Comparison of ENCODE assay signal across 28 cellular contexts in the genomic region with DNA sequence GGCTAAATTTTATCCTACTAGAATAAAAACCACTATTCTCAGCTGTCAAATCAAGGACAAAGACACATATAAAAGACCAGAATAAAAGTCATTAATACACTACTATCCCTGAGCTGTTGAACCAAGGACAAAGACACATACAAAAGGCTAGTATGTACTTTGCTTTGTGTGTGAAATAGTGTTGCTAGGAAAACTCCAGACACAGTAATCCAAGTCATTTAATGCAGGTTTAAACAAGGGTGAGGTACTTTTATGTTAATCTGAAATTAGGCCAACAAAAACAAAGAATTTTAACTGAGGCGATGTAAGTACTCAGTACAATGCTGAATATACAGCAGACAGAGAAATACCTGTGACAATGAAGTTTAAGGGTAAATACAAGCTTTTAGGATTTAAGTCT. TPM values are rescaled to one million over a fixed set of nuclear protein-coding genes. Genes with fewer than 3 reads are reported as not detected.
DNase-seq lines count a peak whose midpoint lies in the region; ATAC-seq, FAIRE-seq and TF ChIP-seq lines count a peak whose summit lies in the region.
"Had no signal": no experiment of that assay in that cellular context is flagged by ENCODE, and none has a peak within 500 bp of the region (broad histone marks: within the 10 kb centered on the region; RNA-seq: fewer than 3 reads in every experiment).

No MANE protein-coding gene starts in this region.

- H3K27me3 ChIP-seq in CD8-positive, alpha-beta T cell (ENCODE audit: insufficient read depth, low read length) = no peaks in the 10 kb centered on the region
- H3K27me3 ChIP-seq: adrenal gland, cardiac muscle cell, foreskin keratinocyte, hepatocyte, tibial artery had no signal

- no peak overlapping the region for H3K4me3 Mint-ChIP-seq in CD8-positive, alpha-beta T cell
- H3K4me3 Mint-ChIP-seq: activated CD8-positive, alpha-beta T cell treated with anti-CD3 and anti-CD28 coated beads, Interleukin-2, amount 10 ng/mL, durations not matched to agents 7 days and 5 days; dendritic cell treated with granulocyte-macrophage colony-stimulating factor and Interleukin-4, amounts not matched to agents 40 ng/mL and 50 ng/mL, for 4 days; stimulated activated naive CD8-positive, alpha-beta T cell treated with anti-CD3 and anti-CD28 coated beads, Interleukin-15, Interleukin-2, amounts not matched to agents 100 ng/mL and 50 ng/mL, for 24 hours; T-cell had no signal

- no peaks in the 10 kb centered on the region for H3K36me3 ChIP-seq in HEK293 (ENCODE audit: control insufficient read depth in 2 of 2, insufficient read depth in 1 of 2, low read length in 2 of 2)
- no peaks in the 10 kb centered on the region for H3K36me3 ChIP-seq in mucosa of descending colon (ENCODE audit: low read depth)
- H3K36me3 ChIP-seq in CD8-positive, alpha-beta T cell (ENCODE audit: insufficient read depth, low read length) = no peaks in the 10 kb centered on the region
- H3K36me3 ChIP-seq: adrenal gland, cardiac muscle cell, tibial artery had no signal

- no peak overlapping the region for H3K4me3 ChIP-seq in HEK293 (ENCODE audit: low read depth, low read length)
- H3K4me3 ChIP-seq in mucosa of descending colon = no peak overlapping the region
- no peak overlapping the region for H3K4me3 ChIP-seq in CD8-positive, alpha-beta T cell (ENCODE audit: low read depth, low read length)
- H3K4me3 ChIP-seq: adrenal gland, cardiac muscle cell, GM12878, hepatocyte, lung, tibial artery had no signal

- H3K27me3 Mint-ChIP-seq in CD8-positive, alpha-beta T cell (ENCODE audit: low read depth) = no peaks in the 10 kb centered on the region
- H3K27me3 Mint-ChIP-seq: CD4-positive, CD25-positive, alpha-beta regulatory T cell; dendritic cell treated with granulocyte-macrophage colony-stimulating factor and Interleukin-4, amounts not matched to agents 40 ng/mL and 50 ng/mL, for 4 days; stimulated activated naive CD8-positive, alpha-beta T cell treated with anti-CD3 and anti-CD28 coated beads, Interleukin-15, Interleukin-2, amounts not matched to agents 100 ng/mL and 50 ng/mL, for 24 hours; T-cell had no signal

- no peak overlapping the region for H3K27ac ChIP-seq in HEK293 (ENCODE audit: extremely low read depth, low read depth, low read length)
- H3K27ac ChIP-seq in epithelial cell of prostate = peak overlapping the region; percentile 80
- no peak overlapping the region for H3K27ac ChIP-seq in CD8-positive, alpha-beta T cell (ENCODE audit: low read depth, low read length)
- H3K27ac ChIP-seq: adrenal gland, cardiac muscle cell, foreskin keratinocyte, hepatocyte, tibial artery had no signal

- intact Hi-C loops in mucosa of descending colon (cut with DNase I, micrococcal nuclease) = no loop called here
- intact Hi-C loops in CD8-positive, alpha-beta T cell (cut with DNase I, micrococcal nuclease) = no loop called here

- ATAC-seq in mucosa of descending colon = peak; percentile 60
- no peak for ATAC-seq in CD8-positive, alpha-beta T cell
- ATAC-seq: activated CD8-positive, alpha-beta T cell treated with anti-CD3 and anti-CD28 coated beads, Interleukin-2, amount 10 ng/mL, durations not matched to agents 7 days and 5 days; foreskin keratinocyte; GM12878; T-cell had no signal

- H3K9me3 Mint-ChIP-seq in CD8-positive, alpha-beta T cell = no peaks in the 10 kb centered on the region
- H3K9me3 Mint-ChIP-seq: CD4-positive, CD25-positive, alpha-beta regulatory T cell; dendritic cell treated with granulocyte-macrophage colony-stimulating factor and Interleukin-4, amounts not matched to agents 40 ng/mL and 50 ng/mL, for 4 days; stimulated activated naive CD8-positive, alpha-beta T cell treated with anti-CD3 and anti-CD28 coated beads, Interleukin-15, Interleukin-2, amounts not matched to agents 100 ng/mL and 50 ng/mL, for 24 hours; T-cell had no signal

- FAIRE-seq in frontal cortex (lab: Jason Lieb, UNC) = no peak
- FAIRE-seq: GM12878, TTC549 had no signal

- H3K27ac Mint-ChIP-seq in CD8-positive, alpha-beta T cell = no peak overlapping the region
- H3K27ac Mint-ChIP-seq: activated CD8-positive, alpha-beta T cell treated with anti-CD3 and anti-CD28 coated beads, Interleukin-2, amount 10 ng/mL, durations not matched to agents 7 days and 5 days; CD4-positive, CD25-positive, alpha-beta regulatory T cell; dendritic cell treated with granulocyte-macrophage colony-stimulating factor and Interleukin-4, amounts not matched to agents 40 ng/mL and 50 ng/mL, for 4 days; stimulated activated naive CD8-positive, alpha-beta T cell treated with anti-CD3 and anti-CD28 coated beads, Interleukin-15, Interleukin-2, amounts not matched to agents 100 ng/mL and 50 ng/mL, for 24 hours; T-cell had no signal

- H3K4me1 Mint-ChIP-seq in CD8-positive, alpha-beta T cell (ENCODE audit: low read depth) = peaks cover 23% of the 10 kb centered on the region

- DNase-seq in NCI-H774 (lab: John Stamatoyannopoulos, UW) = peak; percentile 69
- no peak for DNase-seq in epithelial cell of prostate (ENCODE audit: low read depth, low spot score)
- no peak for DNase-seq in mucosa of descending colon
- no peak for DNase-seq in activated effector memory CD4-positive, alpha-beta T cell treated with anti-CD3 and anti-CD28 coated beads, Interleukin-2, amount 50 U/mL, for 16 hours
- DNase-seq in NK-92 (lab: John Stamatoyannopoulos, UW; ENCODE audit: unreplicated experiment) = no peak
- DNase-seq in frontal cortex (ENCODE audit: low spot score in 2 of 2) = no peak
- no peak for DNase-seq in CD8-positive, alpha-beta T cell
- DNase-seq: activated CD4-positive, alpha-beta T cell treated with anti-CD3 and anti-CD28 coated beads for 1 hour; activated CD8-positive, alpha-beta T cell treated with anti-CD3 and anti-CD28 coated beads, Interleukin-2, amount 10 ng/mL, durations not matched to agents 7 days and 5 days; adrenal gland; CD4-positive, CD25-positive, alpha-beta regulatory T cell; foreskin keratinocyte; NCI-H1436 treated with DMSO at 0.1 percent for 48 hours; NCI-H2171 treated with DMSO at 0.1 percent for 48 hours; NCI-H526; occipital lobe; SIG-M5; stimulated activated CD4-positive, alpha-beta T cell treated with anti-CD3 and anti-CD28 coated beads, Interleukin-4, amount 100 ng/mL, for 24 hours; T-cell; tibial artery had no signal

- CTCF ChIA-PET in HEK293 (lab: Yijun Ruan, JAX) = interaction anchor here (0.7 to 5.3 kb wide), 7 partner anchors 11 to 209 kb away, joined by 3 to 25 read pairs (median 4); a partner anchor contains a TSS
- CTCF ChIA-PET in CD8-positive, alpha-beta T cell (lab: Charles Lee) = interaction anchor here (0.6 kb wide), 1 partner anchor 354 kb away, joined by 3 read pairs; no protein-coding TSS in a partner anchor

- TF ChIP-seq CTCF in HEK293 (tag by site-specific recombination; IDR thresholded peaks at IDR 0.05) = no peak
- no peak for TF ChIP-seq CTCF in mucosa of descending colon (IDR thresholded peaks at IDR 0.05)
- no peak for TF ChIP-seq CTCF in CD8-positive, alpha-beta T cell (IDR thresholded peaks at IDR 0.05)

- H3K9me3 ChIP-seq in HEK293 (ENCODE audit: control insufficient read depth, insufficient read depth, low read depth, low read length) (no peaks in the 10 kb centered on the region), mucosa of descending colon (no peaks in the 10 kb centered on the region)
- no peaks in the 10 kb centered on the region for H3K9me3 ChIP-seq in CD8-positive, alpha-beta T cell (ENCODE audit: low read length)
- H3K9me3 ChIP-seq: adrenal gland, tibial artery had no signal

- H3K36me3 Mint-ChIP-seq in CD8-positive, alpha-beta T cell = no peaks in the 10 kb centered on the region
- H3K36me3 Mint-ChIP-seq: CD4-positive, CD25-positive, alpha-beta regulatory T cell had no signal

- H3K4me1 ChIP-seq in HEK293 (ENCODE audit: control insufficient read depth, insufficient read depth, low read length) (peaks cover 48% of the 10 kb centered on the region), mucosa of descending colon (ENCODE audit: low read depth) (peaks cover 22% of the 10 kb centered on the region)
- H3K4me1 ChIP-seq in CD8-positive, alpha-beta T cell (ENCODE audit: insufficient read depth, low read length) = no peaks in the 10 kb centered on the region
- H3K4me1 ChIP-seq: tibial artery had no signal

- POLR2A ChIA-PET in HEK293 (lab: Yijun Ruan, JAX) = interaction anchor here (2.3 kb wide), 1 partner anchor 19 kb away, joined by 8 read pairs; a partner anchor contains a TSS
- POLR2A ChIA-PET in CD8-positive, alpha-beta T cell (lab: Charles Lee) = interaction anchor here (0.6 kb wide), 1 partner anchor 340 kb away, joined by 3 read pairs; no protein-coding TSS in a partner anchor

TF ChIP-seq in HEK293, 187 proteins besides CTCF, POLR2A, EP300 and RAD21 (continues in another document):
- TF ChIP-seq ZNF2 (tag by site-specific recombination; IDR thresholded peaks at IDR 0.05) (no peak), ZNF664 (tag by site-specific recombination; IDR thresholded peaks at IDR 0.05) (peak; percentile 49; the same call in 1 of the 2 replicates), ZNF624 (tag by site-specific recombination; IDR thresholded peaks at IDR 0.05) (no peak), MYNN (tag by site-specific recombination; IDR thresholded peaks at IDR 0.05; ENCODE audit: borderline replicate concordance) (peak; percentile 73; the same call in 1 of the 2 replicates), ZNF558 (tag by site-specific recombination; IDR thresholded peaks at IDR 0.05) (no peak)
- TF ChIP-seq, protein P1, sequence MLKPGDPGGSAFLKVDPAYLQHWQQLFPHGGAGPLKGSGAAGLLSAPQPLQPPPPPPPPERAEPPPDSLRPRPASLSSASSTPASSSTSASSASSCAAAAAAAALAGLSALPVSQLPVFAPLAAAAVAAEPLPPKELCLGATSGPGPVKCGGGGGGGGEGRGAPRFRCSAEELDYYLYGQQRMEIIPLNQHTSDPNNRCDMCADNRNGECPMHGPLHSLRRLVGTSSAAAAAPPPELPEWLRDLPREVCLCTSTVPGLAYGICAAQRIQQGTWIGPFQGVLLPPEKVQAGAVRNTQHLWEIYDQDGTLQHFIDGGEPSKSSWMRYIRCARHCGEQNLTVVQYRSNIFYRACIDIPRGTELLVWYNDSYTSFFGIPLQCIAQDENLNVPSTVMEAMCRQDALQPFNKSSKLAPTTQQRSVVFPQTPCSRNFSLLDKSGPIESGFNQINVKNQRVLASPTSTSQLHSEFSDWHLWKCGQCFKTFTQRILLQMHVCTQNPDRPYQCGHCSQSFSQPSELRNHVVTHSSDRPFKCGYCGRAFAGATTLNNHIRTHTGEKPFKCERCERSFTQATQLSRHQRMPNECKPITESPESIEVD (tag by site-specific recombination; IDR thresholded peaks at IDR 0.05) = peak; percentile 89
- TF ChIP-seq, protein P2, sequence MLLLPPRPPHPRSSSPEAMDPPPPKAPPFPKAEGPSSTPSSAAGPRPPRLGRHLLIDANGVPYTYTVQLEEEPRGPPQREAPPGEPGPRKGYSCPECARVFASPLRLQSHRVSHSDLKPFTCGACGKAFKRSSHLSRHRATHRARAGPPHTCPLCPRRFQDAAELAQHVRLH (tag by site-specific recombination; IDR thresholded peaks at IDR 0.05) = 0 out of 2 replicates have a peak, but pooled peaks have one; percentile 30

RNA-seq across cellular contexts. Expression of a gene that starts 18.9 kb away (rescaled TPM):
- 10 to 100 TPM; 33.1 to 67.3 (median 40.5) TPM for total RNA-seq in mucosa of descending colon
- 15.9 TPM for total RNA-seq in frontal cortex
- total RNA-seq in CD8-positive, alpha-beta T cell = 10 to 100 TPM; 13.1 to 13.6 TPM
